9 cellular contexts compared by ENCODE assay signal in genomic region chr6:71107935-71108420, GRCh38.
DNase-seq lines count a peak whose midpoint lies in the region; ATAC-seq and TF ChIP-seq lines count a peak whose summit lies in the region.
"Had no signal": no experiment of that assay in that cellular context is flagged by ENCODE, and none has a peak within 500 bp of the region (broad histone marks: within the 10 kb centered on the region; RNA-seq: fewer than 3 reads in every experiment).

No MANE protein-coding gene starts in this region.

- intact Hi-C loops in breast epithelium (cut with DNase I; ENCODE audit: low total_unique reads) (no loop called here), lower lobe of right lung (cut with DNase I) (no loop called here)

- H3K79me2 ChIP-seq in ACC112 (ENCODE audit: control insufficient read depth, insufficient read depth, low read length, unreplicated experiment): no peaks in the 10 kb centered on the region

- H3K27ac ChIP-seq in ACC112 (ENCODE audit: low read depth, low read length) (peak overlapping the region; percentile 69), breast epithelium (peak overlapping the region in 1 of 2 donors; percentile 46), lower lobe of right lung (no peak overlapping the region)

- ATAC-seq in lower lobe of right lung (peak; percentile 58 to 65), GM19324 (IDR thresholded peaks at IDR 0.05; ENCODE audit: low FRiP score, unreplicated experiment) (no peak), HG03342 (IDR thresholded peaks at IDR 0.05; ENCODE audit: unreplicated experiment) (no peak)
- ATAC-seq: CD8-positive, alpha-beta T cell had no signal

- no peak for TF ChIP-seq POLR2A in breast epithelium (IDR thresholded peaks at IDR 0.05)

- H2AFZ ChIP-seq in ACC112 (ENCODE audit: low read length, unreplicated experiment): peak overlapping the region; percentile 68

- H3K27me3 ChIP-seq in ACC112 (ENCODE audit: insufficient read depth, low read length) (no peaks in the 10 kb centered on the region; the same call in 1 of the 2 replicates), breast epithelium (no peaks in the 10 kb centered on the region), lower lobe of right lung (ENCODE audit: low read depth) (no peaks in the 10 kb centered on the region)

- H3K36me3 ChIP-seq in ACC112 (ENCODE audit: insufficient read depth, low read length): no peaks in the 10 kb centered on the region
- H3K36me3 ChIP-seq in breast epithelium: no peaks in the 10 kb centered on the region
- H3K36me3 ChIP-seq in lower lobe of right lung: no peaks in the 10 kb centered on the region

- H3K9me3 ChIP-seq in breast epithelium (no peaks in the 10 kb centered on the region), lower lobe of right lung (no peaks in the 10 kb centered on the region)

- DNase-seq in NCI-H1105 treated with DMSO at 0.1 percent for 48 hours (lab: John Stamatoyannopoulos, UW) (peak; percentile 95), breast epithelium (ENCODE audit: low spot score in 2 of 2) (no peak), lower lobe of right lung (no peak), iPS-NIHi11 (ENCODE audit: low spot score) (no peak), GM13977 (ENCODE audit: low spot score) (no peak)
- DNase-seq: CD8-positive, alpha-beta T cell had no signal

- H3K4me1 ChIP-seq in ACC112 (ENCODE audit: control insufficient read depth, insufficient read depth, low read length, unreplicated experiment) (peaks cover 20% of the 10 kb centered on the region), breast epithelium (no peaks in the 10 kb centered on the region), lower lobe of right lung (peaks cover 8% of the 10 kb centered on the region)

- TF ChIP-seq CTCF in breast epithelium (IDR thresholded peaks at IDR 0.05) (no peak), lower lobe of right lung (IDR thresholded peaks at IDR 0.05) (no peak), GM13977 (IDR thresholded peaks at IDR 0.05; ENCODE audit: extremely low read depth, insufficient read depth, missing control alignments) (no peak)

- H3K4me3 ChIP-seq in ACC112 (ENCODE audit: low read depth, low read length): peak overlapping the region; percentile 68
- peak overlapping the region; percentile 24 to 44 (median 34) for H3K4me3 ChIP-seq in breast epithelium
- H3K4me3 ChIP-seq in lower lobe of right lung: peak overlapping the region; percentile 20

- in situ Hi-C loops in GM13977 (cut with MboI; ENCODE audit: low pct_unique_long_range_greater_than_20kb, low sequenced_read_pairs, unreplicated experiment): no loop called here

Comparison
In these comparisons a context has a peak if more than half of its experiments do, and no peak if none do; other contexts are left out.
1. ATAC-seq: peak in lower lobe of right lung (2 of 2); none in GM19324 (single experiment) and HG03342 (single experiment).
2. Peak in every context shown above with its lines, with median percentiles within 50 percentile points of each other: H3K4me3 ChIP-seq.